ENCODE assay signal across 27 cellular contexts in genomic region chr4:137521053-137521452, GRCh38. TPM values are rescaled to one million over a fixed set of nuclear protein-coding genes. Genes with fewer than 3 reads are reported as not detected.
"Had no signal": no experiment of that assay in that cellular context is flagged by ENCODE, and none has a peak within 500 bp of the region (broad histone marks: within the 10 kb centered on the region; RNA-seq: fewer than 3 reads in every experiment).

No MANE protein-coding gene starts in this region.

- H3K27me3 Mint-ChIP-seq: dendritic cell treated with granulocyte-macrophage colony-stimulating factor and Interleukin-4, amounts not matched to agents 40 ng/mL and 50 ng/mL, for 4 days; naive thymus-derived CD4-positive, alpha-beta T cell; stimulated activated memory B cell treated with anti-CD40 and anti-IgM and Interleukin-4, amounts not matched to agents 10 μg/mL and 1 μg/mL and 100 μg/mL, for 72 hours had no signal

- H3K27me3 ChIP-seq: colonic mucosa, spleen, testis, tibial nerve, upper lobe of left lung had no signal

- H3K36me3 ChIP-seq: colonic mucosa, prostate gland had no signal

- H3K27ac ChIP-seq: colonic mucosa, epithelial cell of prostate, lower lobe of right lung, prostate gland, skin epidermis, spleen, testis, tibial nerve, upper lobe of left lung had no signal

- H3K9me3 ChIP-seq: colonic mucosa, lower lobe of right lung, prostate gland, testis, tibial nerve, upper lobe of left lung had no signal

- H3K4me3 ChIP-seq: colonic mucosa, lower lobe of right lung, prostate gland, skin epidermis, spleen, tibial nerve, upper lobe of left lung had no signal

- ATAC-seq: esophagus mucosa; left ventricle myocardium superior; lower lobe of right lung; naive thymus-derived CD4-positive, alpha-beta T cell; right cardiac atrium; stimulated activated memory B cell treated with anti-CD40 and anti-IgM and Interleukin-4, amounts not matched to agents 10 μg/mL and 1 μg/mL and 100 μg/mL, for 72 hours; stimulated activated naive CD8-positive, alpha-beta T cell treated with anti-CD3 and anti-CD28 coated beads, Interleukin-15, Interleukin-2, amounts not matched to agents 100 U/mL and 50 U/mL, for 24 hours had no signal

- H3K4me3 Mint-ChIP-seq: dendritic cell treated with granulocyte-macrophage colony-stimulating factor and Interleukin-4, amounts not matched to agents 40 ng/mL and 50 ng/mL, for 4 days; endodermal cell; immature natural killer cell; naive thymus-derived CD4-positive, alpha-beta T cell; nephron; stimulated activated memory B cell treated with anti-CD40 and anti-IgM and Interleukin-4, amounts not matched to agents 10 μg/mL and 1 μg/mL and 100 μg/mL, for 72 hours had no signal

- H3K36me3 Mint-ChIP-seq: immature natural killer cell; naive thymus-derived CD4-positive, alpha-beta T cell; stimulated activated memory B cell treated with anti-CD40 and anti-IgM and Interleukin-4, amounts not matched to agents 10 μg/mL and 1 μg/mL and 100 μg/mL, for 72 hours had no signal

- H3K27ac Mint-ChIP-seq: dendritic cell treated with granulocyte-macrophage colony-stimulating factor and Interleukin-4, amounts not matched to agents 40 ng/mL and 50 ng/mL, for 4 days; endodermal cell; immature natural killer cell; naive thymus-derived CD4-positive, alpha-beta T cell; nephron; stimulated activated memory B cell treated with anti-CD40 and anti-IgM and Interleukin-4, amounts not matched to agents 10 μg/mL and 1 μg/mL and 100 μg/mL, for 72 hours had no signal

- H3K4me1 Mint-ChIP-seq: endodermal cell; immature natural killer cell; naive thymus-derived CD4-positive, alpha-beta T cell; stimulated activated memory B cell treated with anti-CD40 and anti-IgM and Interleukin-4, amounts not matched to agents 10 μg/mL and 1 μg/mL and 100 μg/mL, for 72 hours had no signal

- H3K9me3 Mint-ChIP-seq: dendritic cell treated with granulocyte-macrophage colony-stimulating factor and Interleukin-4, amounts not matched to agents 40 ng/mL and 50 ng/mL, for 4 days; endodermal cell; nephron; stimulated activated memory B cell treated with anti-CD40 and anti-IgM and Interleukin-4, amounts not matched to agents 10 μg/mL and 1 μg/mL and 100 μg/mL, for 72 hours had no signal

- DNase-seq: colonic mucosa; effector CD8-positive, alpha-beta T cell; endodermal cell; foreskin melanocyte; hypothalamus; immature natural killer cell; islet precursor cell; left ventricle myocardium superior; lower lobe of right lung; naive thymus-derived CD4-positive, alpha-beta T cell; nucleus accumbens; right cardiac atrium; spleen; stimulated activated CD4-positive, alpha-beta T cell treated with anti-CD3 and anti-CD28 coated beads, Interleukin-4, amount 100 ng/mL, for 4 hours; stimulated activated naive CD8-positive, alpha-beta T cell treated with anti-CD3 and anti-CD28 coated beads, Interleukin-15, Interleukin-2, amounts not matched to agents 100 U/mL and 50 U/mL, for 24 hours; substantia nigra; testis; upper lobe of left lung had no signal

- FAIRE-seq: urothelium cell line had no signal

- H3K4me1 ChIP-seq: colonic mucosa, lower lobe of right lung, prostate gland, spleen, testis had no signal

RNA-seq across cellular contexts. Expression of gene PCDH18, which starts 11.2 kb away (rescaled TPM):
- polyA plus RNA-seq: immature natural killer cell had no signal
